20 cellular contexts compared by ENCODE assay signal in genomic region chr3:197035577-197035976, GRCh38.
"Had no signal": no experiment of that assay in that cellular context is flagged by ENCODE, and none has a peak within 500 bp of the region (broad histone marks: within the 10 kb centered on the region; RNA-seq: fewer than 3 reads in every experiment).

No MANE protein-coding gene starts in this region.

- H3K27ac Mint-ChIP-seq: dendritic cell treated with granulocyte-macrophage colony-stimulating factor and Interleukin-4, amounts not matched to agents 40 ng/mL and 50 ng/mL, for 4 days; effector memory CD8-positive, alpha-beta T cell had no signal

- H3K27me3 ChIP-seq: foreskin keratinocyte had no signal

- DNase-seq: effector memory CD8-positive, alpha-beta T cell; esophagus squamous epithelium; immature natural killer cell; left cardiac atrium; left ventricle myocardium superior; mucosa of descending colon; naive thymus-derived CD8-positive, alpha-beta T cell; posterior cingulate gyrus; small intestine; stimulated activated CD4-positive, alpha-beta T cell treated with anti-CD3 and anti-CD28 coated beads, Interleukin-12 subunit alpha, Interleukin-12 subunit beta, amount 100 ng/mL, for 4 hours; stimulated activated naive CD4-positive, alpha-beta T cell; stomach; substantia nigra; transverse colon had no signal

- H3K9me3 Mint-ChIP-seq: dendritic cell treated with granulocyte-macrophage colony-stimulating factor and Interleukin-4, amounts not matched to agents 40 ng/mL and 50 ng/mL, for 4 days; effector memory CD8-positive, alpha-beta T cell; naive thymus-derived CD8-positive, alpha-beta T cell had no signal

- ATAC-seq: effector memory CD8-positive, alpha-beta T cell; foreskin keratinocyte; left cardiac atrium; left ventricle myocardium superior; mucosa of descending colon; naive thymus-derived CD8-positive, alpha-beta T cell had no signal

- H3K4me3 ChIP-seq: esophagus squamous epithelium, mucosa of descending colon, stomach, thoracic aorta, transverse colon had no signal

- H3K27ac ChIP-seq: esophagus squamous epithelium, foreskin keratinocyte, neutrophil, stomach, thoracic aorta, transverse colon had no signal

- H3K36me3 ChIP-seq: neutrophil, thoracic aorta, transverse colon had no signal

- H3K27me3 Mint-ChIP-seq: effector memory CD8-positive, alpha-beta T cell had no signal

- H3K9me3 ChIP-seq: esophagus squamous epithelium, mucosa of descending colon, neutrophil, stomach, thoracic aorta, transverse colon had no signal

- H3K36me3 Mint-ChIP-seq: immature natural killer cell; naive thymus-derived CD8-positive, alpha-beta T cell had no signal

- H3K4me3 Mint-ChIP-seq: dendritic cell treated with granulocyte-macrophage colony-stimulating factor and Interleukin-4, amounts not matched to agents 40 ng/mL and 50 ng/mL, for 4 days; effector memory CD8-positive, alpha-beta T cell; immature natural killer cell; naive thymus-derived CD8-positive, alpha-beta T cell had no signal

- FAIRE-seq: colon, keratinocyte, small intestine had no signal
